Comparison of ENCODE assay signal across 2 cellular contexts in the genomic region with DNA sequence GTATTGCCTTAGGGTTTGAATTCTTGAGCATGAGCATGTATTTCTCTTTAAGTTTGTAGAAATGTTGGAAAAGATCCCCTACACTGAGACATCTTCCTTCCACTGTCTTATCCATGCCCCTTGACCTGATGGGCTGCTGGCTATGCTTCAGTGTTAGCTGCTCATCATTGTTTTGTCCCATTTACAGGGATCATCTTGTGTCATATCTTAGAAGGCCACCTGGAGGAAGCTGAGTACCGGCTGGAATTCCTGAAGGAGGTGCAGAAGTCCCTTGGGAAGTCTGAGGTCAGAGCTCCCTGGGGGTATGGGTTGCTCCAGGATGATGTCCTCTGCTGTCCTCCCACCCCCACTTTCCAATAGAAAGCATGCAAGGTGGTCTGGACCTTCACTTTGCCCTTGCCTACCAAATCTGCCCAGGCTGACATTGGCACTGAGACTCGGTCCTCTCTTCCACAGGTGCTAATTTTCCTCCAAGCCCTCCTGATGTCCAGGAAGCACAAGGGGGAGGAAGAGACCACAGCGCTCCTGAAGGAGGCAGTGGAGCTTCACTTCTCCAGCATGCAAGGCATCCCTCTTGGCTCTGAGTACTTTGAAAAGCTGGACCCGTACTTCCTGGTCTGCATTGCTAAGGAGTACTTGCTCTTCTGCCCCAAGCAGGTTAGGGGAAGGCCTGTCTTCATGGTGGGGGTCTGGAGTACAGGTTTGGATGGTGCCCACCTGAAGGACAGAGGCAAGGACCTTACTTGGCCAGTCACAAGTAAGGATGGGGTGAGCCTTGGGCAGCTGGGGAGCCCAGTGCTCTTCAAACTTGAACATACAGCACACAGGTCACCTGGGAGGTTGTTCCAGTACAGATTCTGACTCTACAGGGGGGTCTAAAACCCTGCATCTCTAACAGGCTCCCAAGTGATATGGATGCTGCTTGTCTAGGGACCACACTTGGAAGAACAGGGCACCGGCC.
TF ChIP-seq lines count a peak whose summit lies in the region.

No MANE protein-coding gene starts in this region.

TF ChIP-seq in HCT116, 20 proteins besides CTCF, POLR2A, EP300 and RAD21 (continued from another document):
- TF ChIP-seq REST (IDR thresholded peaks at IDR 0.05; ENCODE audit: low read depth) (no peak), ELF1 (IDR thresholded peaks at IDR 0.05; ENCODE audit: borderline replicate concordance, low read depth) (no peak), EZH2 (IDR thresholded peaks at IDR 0.05) (no peak), SRF (IDR thresholded peaks at IDR 0.05; ENCODE audit: low read depth) (no peak), CBX3 (IDR thresholded peaks at IDR 0.05; ENCODE audit: low read depth) (no peak), ZFX (IDR thresholded peaks at IDR 0.05) (no peak)

TF ChIP-seq in WTC11, 78 proteins besides CTCF, POLR2A, EP300 and RAD21 (continued from another document):
- TF ChIP-seq, protein P1, sequence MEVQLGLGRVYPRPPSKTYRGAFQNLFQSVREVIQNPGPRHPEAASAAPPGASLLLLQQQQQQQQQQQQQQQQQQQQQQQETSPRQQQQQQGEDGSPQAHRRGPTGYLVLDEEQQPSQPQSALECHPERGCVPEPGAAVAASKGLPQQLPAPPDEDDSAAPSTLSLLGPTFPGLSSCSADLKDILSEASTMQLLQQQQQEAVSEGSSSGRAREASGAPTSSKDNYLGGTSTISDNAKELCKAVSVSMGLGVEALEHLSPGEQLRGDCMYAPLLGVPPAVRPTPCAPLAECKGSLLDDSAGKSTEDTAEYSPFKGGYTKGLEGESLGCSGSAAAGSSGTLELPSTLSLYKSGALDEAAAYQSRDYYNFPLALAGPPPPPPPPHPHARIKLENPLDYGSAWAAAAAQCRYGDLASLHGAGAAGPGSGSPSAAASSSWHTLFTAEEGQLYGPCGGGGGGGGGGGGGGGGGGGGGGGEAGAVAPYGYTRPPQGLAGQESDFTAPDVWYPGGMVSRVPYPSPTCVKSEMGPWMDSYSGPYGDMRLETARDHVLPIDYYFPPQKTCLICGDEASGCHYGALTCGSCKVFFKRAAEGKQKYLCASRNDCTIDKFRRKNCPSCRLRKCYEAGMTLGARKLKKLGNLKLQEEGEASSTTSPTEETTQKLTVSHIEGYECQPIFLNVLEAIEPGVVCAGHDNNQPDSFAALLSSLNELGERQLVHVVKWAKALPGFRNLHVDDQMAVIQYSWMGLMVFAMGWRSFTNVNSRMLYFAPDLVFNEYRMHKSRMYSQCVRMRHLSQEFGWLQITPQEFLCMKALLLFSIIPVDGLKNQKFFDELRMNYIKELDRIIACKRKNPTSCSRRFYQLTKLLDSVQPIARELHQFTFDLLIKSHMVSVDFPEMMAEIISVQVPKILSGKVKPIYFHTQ (CRISPR knock-in tag; IDR thresholded peaks at IDR 0.05): no peak
- TF ChIP-seq EMX1 (CRISPR knock-in tag; IDR thresholded peaks at IDR 0.05) (no peak), ATF2 (CRISPR knock-in tag; IDR thresholded peaks at IDR 0.05; ENCODE audit: borderline replicate concordance, low read depth) (no peak), GRHL2 (CRISPR knock-in tag; IDR thresholded peaks at IDR 0.05; ENCODE audit: insufficient replicate concordance, severe bottlenecking) (no peak), MAX (CRISPR knock-in tag; IDR thresholded peaks at IDR 0.05) (no peak), RORB (CRISPR knock-in tag; IDR thresholded peaks at IDR 0.05) (no peak), STAT6 (CRISPR knock-in tag; conservative IDR thresholded peaks at IDR 0.05; ENCODE audit: low read depth) (no peak), ZNF396 (CRISPR knock-in tag; IDR thresholded peaks at IDR 0.05; ENCODE audit: borderline replicate concordance) (no peak), SP1 (CRISPR knock-in tag; conservative IDR thresholded peaks at IDR 0.05) (no peak), ZNF281 (CRISPR knock-in tag; IDR thresholded peaks at IDR 0.05) (no peak), OVOL2 (CRISPR knock-in tag; IDR thresholded peaks at IDR 0.05; ENCODE audit: borderline replicate concordance) (no peak), TEAD4 (CRISPR knock-in tag; IDR thresholded peaks at IDR 0.05) (no peak), JUN (CRISPR knock-in tag; IDR thresholded peaks at IDR 0.05) (no peak), ZNF317 (CRISPR knock-in tag; IDR thresholded peaks at IDR 0.05; ENCODE audit: borderline replicate concordance, low read depth) (no peak), FOXP1 (CRISPR knock-in tag; IDR thresholded peaks at IDR 0.05; ENCODE audit: borderline replicate concordance) (no peak), FOXP4 (CRISPR knock-in tag; IDR thresholded peaks at IDR 0.05) (no peak)
- TF ChIP-seq, protein P2, sequence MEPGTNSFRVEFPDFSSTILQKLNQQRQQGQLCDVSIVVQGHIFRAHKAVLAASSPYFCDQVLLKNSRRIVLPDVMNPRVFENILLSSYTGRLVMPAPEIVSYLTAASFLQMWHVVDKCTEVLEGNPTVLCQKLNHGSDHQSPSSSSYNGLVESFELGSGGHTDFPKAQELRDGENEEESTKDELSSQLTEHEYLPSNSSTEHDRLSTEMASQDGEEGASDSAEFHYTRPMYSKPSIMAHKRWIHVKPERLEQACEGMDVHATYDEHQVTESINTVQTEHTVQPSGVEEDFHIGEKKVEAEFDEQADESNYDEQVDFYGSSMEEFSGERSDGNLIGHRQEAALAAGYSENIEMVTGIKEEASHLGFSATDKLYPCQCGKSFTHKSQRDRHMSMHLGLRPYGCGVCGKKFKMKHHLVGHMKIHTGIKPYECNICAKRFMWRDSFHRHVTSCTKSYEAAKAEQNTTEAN (CRISPR knock-in tag; IDR thresholded peaks at IDR 0.05): no peak
